In the genomic region with DNA sequence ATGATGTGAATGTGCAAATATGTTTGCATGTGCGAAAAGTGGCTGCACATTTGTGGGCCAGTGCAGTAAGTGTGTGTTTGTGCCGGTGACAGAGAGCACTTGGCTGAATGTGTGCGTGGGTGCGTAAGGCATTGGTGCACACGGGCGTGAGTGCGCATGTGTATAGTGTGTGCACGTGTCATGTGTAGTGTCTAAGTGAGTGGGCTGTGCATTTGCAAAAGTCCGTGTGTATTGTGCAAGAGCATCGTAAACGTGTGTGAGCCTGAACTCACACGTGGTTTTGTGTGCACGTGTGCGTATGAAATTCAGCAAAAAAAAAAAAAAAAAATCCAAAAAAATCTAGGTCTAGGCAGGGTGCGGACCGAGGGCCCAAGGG, we compare ENCODE assay signal across 8 cellular contexts. TPM values are rescaled to one million over a fixed set of nuclear protein-coding genes. Genes with fewer than 3 reads are reported as not detected.
DNase-seq lines count a peak whose midpoint lies in the region; ATAC-seq and TF ChIP-seq lines count a peak whose summit lies in the region.

No MANE protein-coding gene starts in this region.

- H3F3A ChIP-seq in OCI-LY1 (ENCODE audit: insufficient read depth, low read length): peaks cover 15% of the 10 kb centered on the region; the same call in 1 of the 2 replicates

- TF ChIP-seq POLR2A in lower leg skin (IDR thresholded peaks at IDR 0.05): no peak

- H3K4me1 Mint-ChIP-seq in activated naive CD4-positive, alpha-beta T cell treated with anti-CD3 and anti-CD28 coated beads, Interleukin-2, amount 10 ng/mL, durations not matched to agents 7 days and 5 days: peaks cover 24% of the 10 kb centered on the region
- H3K4me1 Mint-ChIP-seq in stimulated activated naive CD8-positive, alpha-beta T cell treated with anti-CD3 and anti-CD28 coated beads, Interleukin-15, amount 100 ng/mL, for 72 hours: peaks cover 35% of the 10 kb centered on the region

- H3K9me2 ChIP-seq in OCI-LY1 (ENCODE audit: low read depth, low read length): no peaks in the 10 kb centered on the region

- H3K4me3 ChIP-seq in OCI-LY1 (ENCODE audit: low read depth, low read length, poor library complexity, severe bottlenecking) (peak overlapping the region; percentile 96), fibroblast of the aortic adventitia (ENCODE audit: low read depth, low read length) (peak overlapping the region; percentile 60), lower leg skin (ENCODE audit: low read depth, poor library complexity, severe bottlenecking) (no peak overlapping the region)

- peaks cover 80% of the 10 kb centered on the region for H3K27me3 Mint-ChIP-seq in activated naive CD4-positive, alpha-beta T cell treated with anti-CD3 and anti-CD28 coated beads, Interleukin-2, amount 10 ng/mL, durations not matched to agents 7 days and 5 days
- peaks cover 80% of the 10 kb centered on the region for H3K27me3 Mint-ChIP-seq in stimulated activated naive CD8-positive, alpha-beta T cell treated with anti-CD3 and anti-CD28 coated beads, Interleukin-15, amount 100 ng/mL, for 72 hours

- peak; percentile 31 for ATAC-seq in stimulated activated naive CD8-positive, alpha-beta T cell treated with anti-CD3 and anti-CD28 coated beads, Interleukin-15, amount 100 ng/mL, for 72 hours
- ATAC-seq in GM21423 (IDR thresholded peaks at IDR 0.05; ENCODE audit: unreplicated experiment): no peak

- H3K4me2 ChIP-seq in OCI-LY1 (ENCODE audit: low read length): peak overlapping the region; percentile 84

- no peaks in the 10 kb centered on the region for H4K20me1 ChIP-seq in OCI-LY1 (ENCODE audit: insufficient read depth, low read length)

- H3K9me3 Mint-ChIP-seq in activated naive CD4-positive, alpha-beta T cell treated with anti-CD3 and anti-CD28 coated beads, Interleukin-2, amount 10 ng/mL, durations not matched to agents 7 days and 5 days: no peaks in the 10 kb centered on the region
- H3K9me3 Mint-ChIP-seq in stimulated activated naive CD8-positive, alpha-beta T cell treated with anti-CD3 and anti-CD28 coated beads, Interleukin-15, amount 100 ng/mL, for 72 hours: no peaks in the 10 kb centered on the region

- H3K36me3 ChIP-seq in OCI-LY1 (ENCODE audit: insufficient read depth, low read length): no peaks in the 10 kb centered on the region

- no peaks in the 10 kb centered on the region for H3K27me3 ChIP-seq in OCI-LY1 (ENCODE audit: insufficient read depth, low read length)

- H3K27ac Mint-ChIP-seq in activated naive CD4-positive, alpha-beta T cell treated with anti-CD3 and anti-CD28 coated beads, Interleukin-2, amount 10 ng/mL, durations not matched to agents 7 days and 5 days: no peak overlapping the region
- H3K27ac Mint-ChIP-seq in stimulated activated naive CD8-positive, alpha-beta T cell treated with anti-CD3 and anti-CD28 coated beads, Interleukin-15, amount 100 ng/mL, for 72 hours: no peak overlapping the region

- DNase-seq in activated naive CD4-positive, alpha-beta T cell treated with anti-CD3 and anti-CD28 coated beads, Interleukin-2, amount 10 ng/mL, durations not matched to agents 7 days and 5 days: no peak
- no peak for DNase-seq in activated naive CD4-positive, alpha-beta T cell (lab: John Stamatoyannopoulos, UW)
- DNase-seq in fibroblast of the aortic adventitia (ENCODE audit: low read depth) (no peak), lower leg skin (ENCODE audit: low spot score in 2 of 2) (no peak), NCI-H510A (lab: John Stamatoyannopoulos, UW) (no peak)
- DNase-seq in stimulated activated naive CD8-positive, alpha-beta T cell treated with anti-CD3 and anti-CD28 coated beads, Interleukin-15, amount 100 ng/mL, for 72 hours: no peak

- H3K36me3 Mint-ChIP-seq in activated naive CD4-positive, alpha-beta T cell treated with anti-CD3 and anti-CD28 coated beads, Interleukin-2, amount 10 ng/mL, durations not matched to agents 7 days and 5 days: no peaks in the 10 kb centered on the region

- H3K4me3 Mint-ChIP-seq in activated naive CD4-positive, alpha-beta T cell treated with anti-CD3 and anti-CD28 coated beads, Interleukin-2, amount 10 ng/mL, durations not matched to agents 7 days and 5 days: peak overlapping the region; percentile 10
- peak overlapping the region; percentile 83 for H3K4me3 Mint-ChIP-seq in stimulated activated naive CD8-positive, alpha-beta T cell treated with anti-CD3 and anti-CD28 coated beads, Interleukin-15, amount 100 ng/mL, for 72 hours

- no peak for TF ChIP-seq CTCF in OCI-LY1 (IDR thresholded peaks at IDR 0.05; ENCODE audit: low read length)
- TF ChIP-seq CTCF in fibroblast of the aortic adventitia (IDR thresholded peaks at IDR 0.05; ENCODE audit: insufficient read depth, low read length): no peak
- TF ChIP-seq CTCF in lower leg skin (IDR thresholded peaks at IDR 0.05): no peak

- H3K4me1 ChIP-seq in OCI-LY1 (ENCODE audit: insufficient read depth, low read length, severe bottlenecking): peaks cover 55% of the 10 kb centered on the region

- peaks cover 3% of the 10 kb centered on the region; the same call in 1 of the 2 replicates for H3K79me2 ChIP-seq in OCI-LY1 (ENCODE audit: insufficient read depth, low read length)

- no peaks in the 10 kb centered on the region for H3K9me3 ChIP-seq in OCI-LY1 (ENCODE audit: low read length)

- peak overlapping the region; percentile 95 for H3K27ac ChIP-seq in OCI-LY1 (ENCODE audit: low read depth, low read length, poor library complexity, severe bottlenecking)

- CTCF ChIA-PET in activated naive CD4-positive, alpha-beta T cell treated with anti-CD3 and anti-CD28 coated beads, Interleukin-2, amount 10 ng/mL, durations not matched to agents 7 days and 5 days (lab: Charles Lee): interaction anchor here (0.7 to 8.6 kb wide), 27 partner anchors 9 to 1361 kb away, joined by 3 to 174 read pairs (median 4); no protein-coding TSS in a partner anchor

- intact Hi-C loops in lower leg skin (cut with DNase I; ENCODE audit: low total_unique reads): loop anchor here (5.0 kb wide), 2 partner anchors 409 to 929 kb away; no protein-coding TSS in a partner anchor

- no peak overlapping the region for H2AFZ ChIP-seq in OCI-LY1 (ENCODE audit: low read length)

- peak overlapping the region; percentile 73; the same call in 1 of the 2 replicates for H3K9ac ChIP-seq in OCI-LY1 (ENCODE audit: low read length)

- 25 to 36% methylated on average over 16 of the region's 16 CpGs for WGBS in lower leg skin, 2 donors

RNA-seq across cellular contexts. Expression of a gene that starts 6.5 kb away (rescaled TPM):
- total RNA-seq in fibroblast of the aortic adventitia (ENCODE audit: low replicate concordance) (23.4 and 26.4 TPM in 2 replicates), lower leg skin (10 to 100 TPM in 2 of 4 donors, 1 to 10 TPM in 2; 3.7 to 16.5 (median 9.3) TPM)
